22 cellular contexts compared by ENCODE assay signal in the genomic region with DNA sequence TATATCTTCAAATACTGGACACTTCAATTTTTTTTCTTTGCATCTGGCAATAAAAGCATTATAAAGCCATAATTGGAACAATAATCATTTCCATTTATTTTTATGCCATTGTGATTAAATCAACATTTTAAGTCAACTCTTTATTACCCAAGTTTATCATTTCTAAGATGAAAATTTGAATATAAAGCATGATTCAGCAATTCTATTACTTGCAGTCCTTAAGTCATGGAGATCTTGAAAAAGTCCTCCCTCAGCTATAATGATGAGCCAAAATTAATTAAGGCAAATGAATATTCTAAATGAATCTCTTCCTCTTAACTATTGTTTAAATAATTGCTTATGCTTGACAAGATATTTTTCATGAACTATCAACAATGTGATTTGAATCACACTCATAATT.
"Had no signal": no experiment of that assay in that cellular context is flagged by ENCODE, and none has a peak within 500 bp of the region (broad histone marks: within the 10 kb centered on the region; RNA-seq: fewer than 3 reads in every experiment).

No MANE protein-coding gene starts in this region.

- H3K27me3 ChIP-seq: dorsolateral prefrontal cortex, esophagus muscularis mucosa, foreskin keratinocyte, gastroesophageal sphincter, heart left ventricle, hepatocyte, left lung had no signal

- H3K27ac Mint-ChIP-seq: immature natural killer cell, mesothelial cell of epicardium, naive B cell had no signal

- FAIRE-seq: endothelial cell of umbilical vein had no signal

- H2AFZ ChIP-seq: hepatocyte had no signal

- H3K4me3 Mint-ChIP-seq: immature natural killer cell, mesothelial cell of epicardium, naive B cell had no signal

- H3K79me2 ChIP-seq: hepatocyte had no signal

- H3K4me3 ChIP-seq: coronary artery, dorsolateral prefrontal cortex, esophagus muscularis mucosa, gastroesophageal sphincter, heart left ventricle, hepatocyte, left lung, lower lobe of right lung, mucosa of descending colon had no signal

- H3K27ac ChIP-seq: coronary artery, esophagus muscularis mucosa, foreskin keratinocyte, gastroesophageal sphincter, heart left ventricle, hepatocyte, left lung, lower lobe of right lung had no signal

- H3K4me1 Mint-ChIP-seq: immature natural killer cell, naive B cell had no signal

- H3K9me3 Mint-ChIP-seq: mesothelial cell of epicardium had no signal

- H3K27me3 Mint-ChIP-seq: naive B cell had no signal

- H3K4me2 ChIP-seq: hepatocyte had no signal

- H3K36me3 ChIP-seq: esophagus muscularis mucosa, gastroesophageal sphincter, heart left ventricle, left lung, lower lobe of right lung had no signal

- H3K9me3 ChIP-seq: esophagus muscularis mucosa, gastroesophageal sphincter, heart left ventricle, left lung, lower lobe of right lung, mucosa of descending colon had no signal

- H3K4me1 ChIP-seq: foreskin keratinocyte, gastroesophageal sphincter, left lung, lower lobe of right lung had no signal

- ATAC-seq: foreskin keratinocyte, gastroesophageal sphincter, heart left ventricle, left cardiac atrium, left lung, left ventricle myocardium superior, lower lobe of right lung, mucosa of descending colon had no signal

- DNase-seq: dermis blood vessel endothelial cell; dorsolateral prefrontal cortex; effector CD4-positive, alpha-beta T cell; effector memory CD4-positive, alpha-beta T cell; foreskin keratinocyte; heart left ventricle; hypothalamus; immature natural killer cell; islet precursor cell; left cardiac atrium; left lung; left ventricle myocardium superior; lower lobe of right lung; mesenchymal stem cell; mucosa of descending colon; naive B cell had no signal

- H3K36me3 Mint-ChIP-seq: immature natural killer cell, mesothelial cell of epicardium, naive B cell had no signal
